In the genomic region with DNA sequence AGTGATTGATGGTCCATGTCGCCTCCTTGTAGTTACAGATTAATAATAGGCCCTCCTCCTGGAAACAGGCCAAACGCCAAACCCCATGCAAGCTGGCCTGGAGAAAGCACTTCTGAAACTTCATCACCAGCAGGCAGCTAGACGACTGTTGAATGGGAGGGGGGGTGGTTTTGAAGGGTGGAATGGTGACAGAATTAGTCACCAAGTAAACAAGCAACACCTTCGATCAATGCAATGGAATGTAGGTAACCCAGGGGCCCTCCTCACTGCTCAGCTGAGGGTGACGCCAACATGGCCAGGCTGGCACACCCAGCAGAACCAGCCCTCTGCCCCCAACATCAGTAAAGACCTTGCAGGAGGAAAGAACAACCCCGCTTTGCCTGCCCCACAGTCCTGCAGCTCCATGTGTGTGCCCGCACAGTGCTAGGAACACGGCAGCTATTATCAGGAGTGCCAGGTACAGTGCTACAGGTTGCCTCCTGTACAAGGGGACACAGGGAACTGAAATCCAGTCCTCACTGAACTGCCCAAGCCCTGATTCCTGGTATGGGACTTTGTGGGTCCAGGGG, we compare ENCODE assay signal across 1 cellular context.
TF ChIP-seq lines count a peak whose summit lies in the region.

No MANE protein-coding gene starts in this region.

TF ChIP-seq in HepG2, 621 proteins besides CTCF, POLR2A, EP300 and RAD21 (continued from another document and continues in another):
- TF ChIP-seq, protein P1, sequence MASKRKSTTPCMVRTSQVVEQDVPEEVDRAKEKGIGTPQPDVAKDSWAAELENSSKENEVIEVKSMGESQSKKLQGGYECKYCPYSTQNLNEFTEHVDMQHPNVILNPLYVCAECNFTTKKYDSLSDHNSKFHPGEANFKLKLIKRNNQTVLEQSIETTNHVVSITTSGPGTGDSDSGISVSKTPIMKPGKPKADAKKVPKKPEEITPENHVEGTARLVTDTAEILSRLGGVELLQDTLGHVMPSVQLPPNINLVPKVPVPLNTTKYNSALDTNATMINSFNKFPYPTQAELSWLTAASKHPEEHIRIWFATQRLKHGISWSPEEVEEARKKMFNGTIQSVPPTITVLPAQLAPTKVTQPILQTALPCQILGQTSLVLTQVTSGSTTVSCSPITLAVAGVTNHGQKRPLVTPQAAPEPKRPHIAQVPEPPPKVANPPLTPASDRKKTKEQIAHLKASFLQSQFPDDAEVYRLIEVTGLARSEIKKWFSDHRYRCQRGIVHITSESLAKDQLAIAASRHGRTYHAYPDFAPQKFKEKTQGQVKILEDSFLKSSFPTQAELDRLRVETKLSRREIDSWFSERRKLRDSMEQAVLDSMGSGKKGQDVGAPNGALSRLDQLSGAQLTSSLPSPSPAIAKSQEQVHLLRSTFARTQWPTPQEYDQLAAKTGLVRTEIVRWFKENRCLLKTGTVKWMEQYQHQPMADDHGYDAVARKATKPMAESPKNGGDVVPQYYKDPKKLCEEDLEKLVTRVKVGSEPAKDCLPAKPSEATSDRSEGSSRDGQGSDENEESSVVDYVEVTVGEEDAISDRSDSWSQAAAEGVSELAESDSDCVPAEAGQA (IDR thresholded peaks at IDR 0.05; ENCODE audit: low read depth) = no peak
- TF ChIP-seq, protein P1 (CRISPR knock-in tag; IDR thresholded peaks at IDR 0.05; ENCODE audit: borderline replicate concordance) = peak; percentile 69; the same call in 1 of the 2 replicates
- no peak for TF ChIP-seq REL (CRISPR knock-in tag; conservative IDR thresholded peaks at IDR 0.05)
- 0 out of 2 replicates have a peak, but pooled peaks have one; percentile 67 for TF ChIP-seq ZNF317 (CRISPR knock-in tag; IDR thresholded peaks at IDR 0.05)
- peak; percentile 84 for TF ChIP-seq CREB1 (IDR thresholded peaks at IDR 0.05)
- TF ChIP-seq CREB1 (CRISPR knock-in tag; IDR thresholded peaks at IDR 0.05) = peak; percentile 92
- no peak for TF ChIP-seq IRX3 (CRISPR knock-in tag; IDR thresholded peaks at IDR 0.05; ENCODE audit: borderline replicate concordance, low read depth)
- TF ChIP-seq, protein P2, sequence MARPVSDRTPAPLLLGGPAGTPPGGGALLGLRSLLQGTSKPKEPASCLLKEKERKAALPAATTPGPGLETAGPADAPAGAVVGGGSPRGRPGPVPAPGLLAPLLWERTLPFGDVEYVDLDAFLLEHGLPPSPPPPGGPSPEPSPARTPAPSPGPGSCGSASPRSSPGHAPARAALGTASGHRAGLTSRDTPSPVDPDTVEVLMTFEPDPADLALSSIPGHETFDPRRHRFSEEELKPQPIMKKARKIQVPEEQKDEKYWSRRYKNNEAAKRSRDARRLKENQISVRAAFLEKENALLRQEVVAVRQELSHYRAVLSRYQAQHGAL (CRISPR knock-in tag; IDR thresholded peaks at IDR 0.05; ENCODE audit: not compliant biosample characterization) = no peak
- peak; percentile 82 for TF ChIP-seq HOXA3 (CRISPR knock-in tag; IDR thresholded peaks at IDR 0.05)
- peak; percentile 92 for TF ChIP-seq SKI (IDR thresholded peaks at IDR 0.05; ENCODE audit: partially characterized antibody)
- TF ChIP-seq ETV5 (CRISPR knock-in tag; IDR thresholded peaks at IDR 0.05; ENCODE audit: borderline replicate concordance) = peak; percentile 66; the same call in 1 of the 2 replicates
- TF ChIP-seq GTF2F1 (IDR thresholded peaks at IDR 0.05; ENCODE audit: low read length) = no peak
- TF ChIP-seq, protein P3, sequence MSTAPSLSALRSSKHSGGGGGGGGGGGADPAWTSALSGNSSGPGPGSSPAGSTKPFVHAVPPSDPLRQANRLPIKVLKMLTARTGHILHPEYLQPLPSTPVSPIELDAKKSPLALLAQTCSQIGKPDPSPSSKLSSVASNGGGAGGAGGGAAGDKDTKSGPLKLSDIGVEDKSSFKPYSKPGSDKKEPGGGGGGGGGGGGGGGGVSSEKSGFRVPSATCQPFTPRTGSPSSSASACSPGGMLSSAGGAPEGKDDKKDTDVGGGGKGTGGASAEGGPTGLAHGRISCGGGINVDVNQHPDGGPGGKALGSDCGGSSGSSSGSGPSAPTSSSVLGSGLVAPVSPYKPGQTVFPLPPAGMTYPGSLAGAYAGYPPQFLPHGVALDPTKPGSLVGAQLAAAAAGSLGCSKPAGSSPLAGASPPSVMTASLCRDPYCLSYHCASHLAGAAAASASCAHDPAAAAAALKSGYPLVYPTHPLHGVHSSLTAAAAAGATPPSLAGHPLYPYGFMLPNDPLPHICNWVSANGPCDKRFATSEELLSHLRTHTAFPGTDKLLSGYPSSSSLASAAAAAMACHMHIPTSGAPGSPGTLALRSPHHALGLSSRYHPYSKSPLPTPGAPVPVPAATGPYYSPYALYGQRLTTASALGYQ (CRISPR knock-in tag; IDR thresholded peaks at IDR 0.05) = peak; percentile 94; the same call in 1 of the 2 replicates
- TF ChIP-seq, protein P4, sequence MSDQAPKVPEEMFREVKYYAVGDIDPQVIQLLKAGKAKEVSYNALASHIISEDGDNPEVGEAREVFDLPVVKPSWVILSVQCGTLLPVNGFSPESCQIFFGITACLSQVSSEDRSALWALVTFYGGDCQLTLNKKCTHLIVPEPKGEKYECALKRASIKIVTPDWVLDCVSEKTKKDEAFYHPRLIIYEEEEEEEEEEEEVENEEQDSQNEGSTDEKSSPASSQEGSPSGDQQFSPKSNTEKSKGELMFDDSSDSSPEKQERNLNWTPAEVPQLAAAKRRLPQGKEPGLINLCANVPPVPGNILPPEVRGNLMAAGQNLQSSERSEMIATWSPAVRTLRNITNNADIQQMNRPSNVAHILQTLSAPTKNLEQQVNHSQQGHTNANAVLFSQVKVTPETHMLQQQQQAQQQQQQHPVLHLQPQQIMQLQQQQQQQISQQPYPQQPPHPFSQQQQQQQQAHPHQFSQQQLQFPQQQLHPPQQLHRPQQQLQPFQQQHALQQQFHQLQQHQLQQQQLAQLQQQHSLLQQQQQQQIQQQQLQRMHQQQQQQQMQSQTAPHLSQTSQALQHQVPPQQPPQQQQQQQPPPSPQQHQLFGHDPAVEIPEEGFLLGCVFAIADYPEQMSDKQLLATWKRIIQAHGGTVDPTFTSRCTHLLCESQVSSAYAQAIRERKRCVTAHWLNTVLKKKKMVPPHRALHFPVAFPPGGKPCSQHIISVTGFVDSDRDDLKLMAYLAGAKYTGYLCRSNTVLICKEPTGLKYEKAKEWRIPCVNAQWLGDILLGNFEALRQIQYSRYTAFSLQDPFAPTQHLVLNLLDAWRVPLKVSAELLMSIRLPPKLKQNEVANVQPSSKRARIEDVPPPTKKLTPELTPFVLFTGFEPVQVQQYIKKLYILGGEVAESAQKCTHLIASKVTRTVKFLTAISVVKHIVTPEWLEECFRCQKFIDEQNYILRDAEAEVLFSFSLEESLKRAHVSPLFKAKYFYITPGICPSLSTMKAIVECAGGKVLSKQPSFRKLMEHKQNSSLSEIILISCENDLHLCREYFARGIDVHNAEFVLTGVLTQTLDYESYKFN (CRISPR knock-in tag; conservative IDR thresholded peaks at IDR 0.05) = peak; percentile 95
- TF ChIP-seq, protein P5, sequence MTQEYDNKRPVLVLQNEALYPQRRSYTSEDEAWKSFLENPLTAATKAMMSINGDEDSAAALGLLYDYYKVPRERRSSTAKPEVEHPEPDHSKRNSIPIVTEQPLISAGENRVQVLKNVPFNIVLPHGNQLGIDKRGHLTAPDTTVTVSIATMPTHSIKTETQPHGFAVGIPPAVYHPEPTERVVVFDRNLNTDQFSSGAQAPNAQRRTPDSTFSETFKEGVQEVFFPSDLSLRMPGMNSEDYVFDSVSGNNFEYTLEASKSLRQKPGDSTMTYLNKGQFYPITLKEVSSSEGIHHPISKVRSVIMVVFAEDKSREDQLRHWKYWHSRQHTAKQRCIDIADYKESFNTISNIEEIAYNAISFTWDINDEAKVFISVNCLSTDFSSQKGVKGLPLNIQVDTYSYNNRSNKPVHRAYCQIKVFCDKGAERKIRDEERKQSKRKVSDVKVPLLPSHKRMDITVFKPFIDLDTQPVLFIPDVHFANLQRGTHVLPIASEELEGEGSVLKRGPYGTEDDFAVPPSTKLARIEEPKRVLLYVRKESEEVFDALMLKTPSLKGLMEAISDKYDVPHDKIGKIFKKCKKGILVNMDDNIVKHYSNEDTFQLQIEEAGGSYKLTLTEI (CRISPR knock-in tag; conservative IDR thresholded peaks at IDR 0.05) = no peak
- TF ChIP-seq RBM39 (IDR thresholded peaks at IDR 0.05; ENCODE audit: low read depth, low read length, poor library complexity, severe bottlenecking) = no peak
- TF ChIP-seq, protein P6, sequence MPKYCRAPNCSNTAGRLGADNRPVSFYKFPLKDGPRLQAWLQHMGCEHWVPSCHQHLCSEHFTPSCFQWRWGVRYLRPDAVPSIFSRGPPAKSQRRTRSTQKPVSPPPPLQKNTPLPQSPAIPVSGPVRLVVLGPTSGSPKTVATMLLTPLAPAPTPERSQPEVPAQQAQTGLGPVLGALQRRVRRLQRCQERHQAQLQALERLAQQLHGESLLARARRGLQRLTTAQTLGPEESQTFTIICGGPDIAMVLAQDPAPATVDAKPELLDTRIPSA (CRISPR knock-in tag; IDR thresholded peaks at IDR 0.05; ENCODE audit: borderline replicate concordance) = no peak
- no peak for TF ChIP-seq CC2D1A (CRISPR knock-in tag; IDR thresholded peaks at IDR 0.05)
- peak; percentile 40; the same call in 1 of the 2 replicates for TF ChIP-seq MYC (CRISPR knock-in tag; IDR thresholded peaks at IDR 0.05; ENCODE audit: borderline replicate concordance)
- no peak for TF ChIP-seq ZNF207 (IDR thresholded peaks at IDR 0.05; ENCODE audit: borderline replicate concordance)
- TF ChIP-seq, protein P7, sequence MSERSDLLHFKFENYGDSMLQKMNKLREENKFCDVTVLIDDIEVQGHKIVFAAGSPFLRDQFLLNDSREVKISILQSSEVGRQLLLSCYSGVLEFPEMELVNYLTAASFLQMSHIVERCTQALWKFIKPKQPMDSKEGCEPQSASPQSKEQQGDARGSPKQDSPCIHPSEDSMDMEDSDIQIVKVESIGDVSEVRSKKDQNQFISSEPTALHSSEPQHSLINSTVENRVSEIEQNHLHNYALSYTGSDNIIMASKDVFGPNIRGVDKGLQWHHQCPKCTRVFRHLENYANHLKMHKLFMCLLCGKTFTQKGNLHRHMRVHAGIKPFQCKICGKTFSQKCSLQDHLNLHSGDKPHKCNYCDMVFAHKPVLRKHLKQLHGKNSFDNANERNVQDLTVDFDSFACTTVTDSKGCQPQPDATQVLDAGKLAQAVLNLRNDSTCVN (CRISPR knock-in tag; IDR thresholded peaks at IDR 0.05; ENCODE audit: borderline replicate concordance) = peak; percentile 39; the same call in 1 of the 2 replicates
- peak; percentile 80; the same call in 1 of the 2 replicates for TF ChIP-seq ZNF543 (CRISPR knock-in tag; IDR thresholded peaks at IDR 0.05)
- no peak for TF ChIP-seq ATM (IDR thresholded peaks at IDR 0.05; ENCODE audit: borderline replicate concordance)
- peak; percentile 65; the same call in 1 of the 2 replicates for TF ChIP-seq DNMT1 (CRISPR knock-in tag; IDR thresholded peaks at IDR 0.05)
- TF ChIP-seq ZNF382 (CRISPR knock-in tag; IDR thresholded peaks at IDR 0.05; ENCODE audit: borderline replicate concordance) = no peak
- TF ChIP-seq, protein P8, sequence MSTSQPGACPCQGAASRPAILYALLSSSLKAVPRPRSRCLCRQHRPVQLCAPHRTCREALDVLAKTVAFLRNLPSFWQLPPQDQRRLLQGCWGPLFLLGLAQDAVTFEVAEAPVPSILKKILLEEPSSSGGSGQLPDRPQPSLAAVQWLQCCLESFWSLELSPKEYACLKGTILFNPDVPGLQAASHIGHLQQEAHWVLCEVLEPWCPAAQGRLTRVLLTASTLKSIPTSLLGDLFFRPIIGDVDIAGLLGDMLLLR (CRISPR knock-in tag; IDR thresholded peaks at IDR 0.05) = no peak
- TF ChIP-seq ZNF577 (CRISPR knock-in tag; IDR thresholded peaks at IDR 0.05; ENCODE audit: borderline replicate concordance, low read depth) = no peak
- TF ChIP-seq AHR (CRISPR knock-in tag; IDR thresholded peaks at IDR 0.05) = no peak
- 0 out of 2 replicates have a peak, but pooled peaks have one; percentile 29 for TF ChIP-seq RFX3 (CRISPR knock-in tag; IDR thresholded peaks at IDR 0.05)
- TF ChIP-seq ZNF652 (CRISPR knock-in tag; IDR thresholded peaks at IDR 0.05; ENCODE audit: borderline replicate concordance, low read depth) = peak; percentile 51; the same call in 1 of the 2 replicates
- TF ChIP-seq, protein P9, sequence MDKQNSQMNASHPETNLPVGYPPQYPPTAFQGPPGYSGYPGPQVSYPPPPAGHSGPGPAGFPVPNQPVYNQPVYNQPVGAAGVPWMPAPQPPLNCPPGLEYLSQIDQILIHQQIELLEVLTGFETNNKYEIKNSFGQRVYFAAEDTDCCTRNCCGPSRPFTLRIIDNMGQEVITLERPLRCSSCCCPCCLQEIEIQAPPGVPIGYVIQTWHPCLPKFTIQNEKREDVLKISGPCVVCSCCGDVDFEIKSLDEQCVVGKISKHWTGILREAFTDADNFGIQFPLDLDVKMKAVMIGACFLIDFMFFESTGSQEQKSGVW (CRISPR knock-in tag; IDR thresholded peaks at IDR 0.05; ENCODE audit: borderline replicate concordance) = no peak
- TF ChIP-seq AKAP8 (CRISPR knock-in tag; IDR thresholded peaks at IDR 0.05) = peak; percentile 76; the same call in 1 of the 2 replicates
- peak; percentile 97 for TF ChIP-seq ONECUT2 (CRISPR knock-in tag; IDR thresholded peaks at IDR 0.05)
- TF ChIP-seq ZNF136 (CRISPR knock-in tag; IDR thresholded peaks at IDR 0.05; ENCODE audit: low read depth) = no peak
- TF ChIP-seq RBAK (CRISPR knock-in tag; IDR thresholded peaks at IDR 0.05) = no peak
- peak; percentile 93; the same call in 1 of the 2 replicates for TF ChIP-seq SALL2 (CRISPR knock-in tag; IDR thresholded peaks at IDR 0.05)
- TF ChIP-seq, protein P10, sequence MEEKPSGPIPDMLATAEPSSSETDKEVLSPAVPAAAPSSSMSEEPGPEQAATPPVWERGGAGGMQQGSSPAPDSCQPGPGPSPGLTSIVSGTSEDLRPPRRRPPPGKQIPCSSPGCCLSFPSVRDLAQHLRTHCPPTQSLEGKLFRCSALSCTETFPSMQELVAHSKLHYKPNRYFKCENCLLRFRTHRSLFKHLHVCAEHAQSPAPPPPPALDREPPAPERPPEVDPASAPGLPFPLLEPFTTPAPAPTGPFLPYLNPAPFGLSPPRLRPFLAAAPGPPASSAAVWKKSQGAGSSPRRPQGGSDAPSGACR (CRISPR knock-in tag; IDR thresholded peaks at IDR 0.05) = peak; percentile 75; the same call in 1 of the 2 replicates
- TF ChIP-seq SP4 (CRISPR knock-in tag; IDR thresholded peaks at IDR 0.05) = peak; percentile 83
- TF ChIP-seq SP2 (CRISPR knock-in tag; IDR thresholded peaks at IDR 0.05) = no peak
